18 cellular contexts compared by ENCODE assay signal in the genomic region with DNA sequence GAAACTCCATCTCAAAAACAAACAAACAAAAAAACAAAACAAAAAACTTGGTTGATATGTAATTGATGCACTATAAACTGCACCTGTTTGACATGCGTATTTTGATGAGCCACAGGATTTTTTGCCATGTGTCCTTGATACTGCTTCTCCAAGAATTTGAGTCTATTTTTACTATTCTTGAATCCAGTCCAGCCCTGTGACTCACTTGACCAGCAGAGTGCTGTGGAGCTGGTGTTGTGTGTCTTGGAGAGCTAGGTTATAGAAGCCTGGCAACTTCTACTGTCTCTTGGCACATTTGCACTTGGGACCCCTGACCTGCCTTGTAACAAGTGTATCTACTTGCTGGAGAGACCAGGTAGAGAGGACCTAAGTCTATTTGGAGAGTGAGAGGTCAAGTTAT. TPM values are rescaled to one million over a fixed set of nuclear protein-coding genes. Genes with fewer than 3 reads are reported as not detected.
DNase-seq lines count a peak whose midpoint lies in the region; TF ChIP-seq lines count a peak whose summit lies in the region.
"Had no signal": no experiment of that assay in that cellular context is flagged by ENCODE, and none has a peak within 500 bp of the region (broad histone marks: within the 10 kb centered on the region; RNA-seq: fewer than 3 reads in every experiment).

No MANE protein-coding gene starts in this region.

- H3K27ac Mint-ChIP-seq in T-helper 2 cell treated with Interferon-gamma antibody and Interleukin-4, amounts not matched to agents 5 μg/mL and 100 μg/mL, for 36 hours: no peak overlapping the region

- H3K4me3 ChIP-seq in AG10803 (ENCODE audit: low read length) (no peak overlapping the region), choroid plexus epithelial cell (ENCODE audit: low read depth, low read length) (no peak overlapping the region)
- H3K4me3 ChIP-seq: esophagus squamous epithelium, right lobe of liver had no signal

- no peaks in the 10 kb centered on the region for H3K36me3 Mint-ChIP-seq in T-helper 2 cell treated with Interferon-gamma antibody and Interleukin-4, amounts not matched to agents 5 μg/mL and 100 μg/mL, for 36 hours (ENCODE audit: low read depth)

- no peak for TF ChIP-seq CTCF in AG10803 (conservative IDR thresholded peaks at IDR 0.05; ENCODE audit: low read length)
- no peak for TF ChIP-seq CTCF in choroid plexus epithelial cell (conservative IDR thresholded peaks at IDR 0.05; ENCODE audit: low read depth, low read length)

- peaks cover 25% of the 10 kb centered on the region for H3K4me1 Mint-ChIP-seq in T-helper 2 cell treated with Interferon-gamma antibody and Interleukin-4, amounts not matched to agents 5 μg/mL and 100 μg/mL, for 36 hours (ENCODE audit: low read depth)

- H3K27me3 Mint-ChIP-seq in T-helper 2 cell treated with Interferon-gamma antibody and Interleukin-4, amounts not matched to agents 5 μg/mL and 100 μg/mL, for 36 hours (ENCODE audit: low read depth): peaks cover 31% of the 10 kb centered on the region

- DNase-seq in AG10803 (ENCODE audit: low read depth) (peak; percentile 30), HT1080 (ENCODE audit: low read depth) (peak; percentile 42), choroid plexus epithelial cell (ENCODE audit: low read depth) (peak; percentile 42), kidney tubule cell (ENCODE audit: low spot score) (peak; percentile 10), NOMO-1 treated with dmso at 0.1 percent for 144 hours (lab: John Stamatoyannopoulos, UW; ENCODE audit: unreplicated experiment) (no peak), DMS153 treated with DMSO at 0.1 percent for 48 hours (lab: John Stamatoyannopoulos, UW; ENCODE audit: unreplicated experiment) (no peak)
- DNase-seq in activated CD8-positive, alpha-beta memory T cell treated with anti-CD3 and anti-CD28 coated beads for 24 hours: no peak
- DNase-seq in T-helper 2 cell treated with Interferon-gamma antibody and Interleukin-4, amounts not matched to agents 5 μg/mL and 100 μg/mL, for 36 hours (ENCODE audit: low spot score): no peak
- DNase-seq: activated CD4-positive, alpha-beta T cell treated with anti-CD3 and anti-CD28 coated beads, Interleukin-2, amount 50 U/mL, for 1 hour; activated naive CD4-positive, alpha-beta T cell; AML-193; esophagus squamous epithelium; GOT3; KG1; NCI-H1105; nucleus accumbens; right lobe of liver; stimulated activated CD4-positive, alpha-beta T cell treated with anti-CD3 and anti-CD28 coated beads, Interleukin-2, amount 100 ng/mL, for 24 hours had no signal

- no peaks in the 10 kb centered on the region for H3K9me3 Mint-ChIP-seq in T-helper 2 cell treated with Interferon-gamma antibody and Interleukin-4, amounts not matched to agents 5 μg/mL and 100 μg/mL, for 36 hours

- H3K4me3 Mint-ChIP-seq in T-helper 2 cell treated with Interferon-gamma antibody and Interleukin-4, amounts not matched to agents 5 μg/mL and 100 μg/mL, for 36 hours: no peak overlapping the region

RNA-seq across cellular contexts. Expression of a gene that starts 52.0 kb away (rescaled TPM):
- total RNA-seq in HT1080 (2014; rRNA removed; shearing (Covaris generic)): 2.3 and 5.1 TPM in 2 replicates
- 4.3 and 6.4 TPM in 2 replicates for polyA plus RNA-seq in HT1080 (2015; cell fraction: cytosol; rRNA removed)
- 2.8 and 7.8 TPM in 2 replicates for polyA plus RNA-seq in HT1080 (2015; cell fraction: nucleus; rRNA removed)

Comparison
In these comparisons a context has a peak if more than half of its experiments do, and no peak if none do; other contexts are left out.
1. DNase-seq: peak in AG10803 (single experiment), HT1080 (single experiment), choroid plexus epithelial cell (single experiment) and kidney tubule cell (single experiment); none in NOMO-1 treated with dmso at 0.1 percent for 144 hours (single experiment), DMS153 treated with DMSO at 0.1 percent for 48 hours (single experiment), activated CD8-positive, alpha-beta memory T cell treated with anti-CD3 and anti-CD28 coated beads for 24 hours (single experiment) and T-helper 2 cell treated with Interferon-gamma antibody and Interleukin-4, amounts not matched to agents 5 μg/mL and 100 μg/mL, for 36 hours (single experiment).